Comparison of ENCODE assay signal across 32 cellular contexts in genomic region chr2:220663065-220663464, GRCh38.
"Had no signal": no experiment of that assay in that cellular context is flagged by ENCODE, and none has a peak within 500 bp of the region (broad histone marks: within the 10 kb centered on the region; RNA-seq: fewer than 3 reads in every experiment).

No MANE protein-coding gene starts in this region.

- FAIRE-seq: RCC 7860 had no signal

- ATAC-seq: Panc1, Right ventricle myocardium inferior, T-cell had no signal

- H3K27ac Mint-ChIP-seq: T-cell had no signal

- H3K36me3 ChIP-seq: SJCRH30 had no signal

- H3K4me2 ChIP-seq: KMS-11, PC-9, SK-N-SH had no signal

- DNase-seq: Karpas-422, MM.1S, MV-4-11, NCI-H1092, NCI-H1105, NCI-H1417 treated with DMSO at 0.1 percent for 48 hours, NCI-H1436 treated with DMSO at 0.1 percent for 48 hours, NCI-H1694, NCI-H187, NCI-H1930, NCI-H2029 treated with DMSO at 0.1 percent for 48 hours, NCI-H2081 treated with DMSO at 0.1 percent for 48 hours, NCI-H2107, NCI-H2171, NCI-H226, NCI-H446 treated with DMSO at 0.1 percent for 48 hours, NCI-H510A, NCI-H524, NCI-H69, NCI-H748 treated with DMSO at 0.1 percent for 48 hours, NCI-H82, PC-9, SHP77, SIG-M5, SJCRH30, SK-N-SH, T-cell had no signal

- H3K36me3 Mint-ChIP-seq: T-cell had no signal

- H3K4me3 Mint-ChIP-seq: T-cell had no signal

- H3K4me1 ChIP-seq: SJCRH30 had no signal

- H2AFZ ChIP-seq: PC-9 had no signal

- H3K9me3 ChIP-seq: SJCRH30, SK-N-SH had no signal

- H3K27ac ChIP-seq: KMS-11, PC-9, RWPE1, SJCRH30 had no signal

- H3K4me3 ChIP-seq: PC-9, SJCRH30 had no signal

- H3K9ac ChIP-seq: KMS-11, SK-N-SH had no signal

- H3K27me3 ChIP-seq: SJCRH30 had no signal

- H3K4me1 Mint-ChIP-seq: T-cell had no signal
